In genomic region chr13:111153977-111154332, GRCh38 we compare ENCODE assay signal across 8 cellular contexts. TPM values are rescaled to one million over a fixed set of nuclear protein-coding genes. Genes with fewer than 3 reads are reported as not detected.
DNase-seq lines count a peak whose midpoint lies in the region; ATAC-seq and TF ChIP-seq lines count a peak whose summit lies in the region.

No MANE protein-coding gene starts in this region.

- H3K4me3 Mint-ChIP-seq in activated CD8-positive, alpha-beta T cell treated with anti-CD3 and anti-CD28 coated beads, Interleukin-2, amount 10 ng/mL, durations not matched to agents 7 days and 5 days = peak overlapping the region; percentile 92

- H3K27me3 ChIP-seq in ovary = no peaks in the 10 kb centered on the region

- DNase-seq in NCI-H2227 (lab: John Stamatoyannopoulos, UW; ENCODE audit: unreplicated experiment) (peak; percentile 54), NCI-H2227 treated with DMSO at 0.1 percent for 48 hours (lab: John Stamatoyannopoulos, UW) (no peak), fibroblast of villous mesenchyme (ENCODE audit: low read depth) (peak; percentile 44), ovary (no peak), NCI-H1417 treated with DMSO at 0.1 percent for 48 hours (lab: John Stamatoyannopoulos, UW) (no peak)
- no peak for DNase-seq in Jurkat, Clone E6-1 (ENCODE audit: low read depth, low spot score)
- DNase-seq in activated CD8-positive, alpha-beta T cell treated with anti-CD3 and anti-CD28 coated beads, Interleukin-2, amount 10 ng/mL, durations not matched to agents 7 days and 5 days = no peak

- peak overlapping the region; percentile 95 for H3K27ac Mint-ChIP-seq in activated CD8-positive, alpha-beta T cell treated with anti-CD3 and anti-CD28 coated beads, Interleukin-2, amount 10 ng/mL, durations not matched to agents 7 days and 5 days

- peaks cover 24% of the 10 kb centered on the region for H3K27me3 Mint-ChIP-seq in activated CD8-positive, alpha-beta T cell treated with anti-CD3 and anti-CD28 coated beads, Interleukin-2, amount 10 ng/mL, durations not matched to agents 7 days and 5 days (ENCODE audit: low read depth)

- H3K27ac ChIP-seq in ovary = peak overlapping the region; percentile 87 to 97

- no peaks in the 10 kb centered on the region for H3K9me3 ChIP-seq in ovary

- ATAC-seq in GM21737 (IDR thresholded peaks at IDR 0.05; ENCODE audit: unreplicated experiment) = peak; percentile 45
- peak; percentile 60 for ATAC-seq in activated CD8-positive, alpha-beta T cell treated with anti-CD3 and anti-CD28 coated beads, Interleukin-2, amount 10 ng/mL, durations not matched to agents 7 days and 5 days

- peaks cover 32% of the 10 kb centered on the region for H3K4me1 Mint-ChIP-seq in activated CD8-positive, alpha-beta T cell treated with anti-CD3 and anti-CD28 coated beads, Interleukin-2, amount 10 ng/mL, durations not matched to agents 7 days and 5 days (ENCODE audit: low read depth)

- POLR2A ChIA-PET in activated CD8-positive, alpha-beta T cell treated with anti-CD3 and anti-CD28 coated beads, Interleukin-2, amount 10 ng/mL, durations not matched to agents 7 days and 5 days (lab: Charles Lee) = interaction anchor here (1.0 kb wide), 1 partner anchor 34 kb away, joined by 3 read pairs; no protein-coding TSS in a partner anchor

- peak overlapping the region; percentile 80 for H3K4me3 ChIP-seq in Jurkat, Clone E6-1 (ENCODE audit: low read length)
- H3K4me3 ChIP-seq in fibroblast of villous mesenchyme (ENCODE audit: low read depth, low read length) (peak overlapping the region; percentile 80), ovary (peak overlapping the region; percentile 96)

- no peak for TF ChIP-seq POLR2A in ovary (IDR thresholded peaks at IDR 0.05)

- H3K36me3 ChIP-seq in ovary = no peaks in the 10 kb centered on the region

- CTCF ChIA-PET in activated CD8-positive, alpha-beta T cell treated with anti-CD3 and anti-CD28 coated beads, Interleukin-2, amount 10 ng/mL, durations not matched to agents 7 days and 5 days (lab: Charles Lee) = interaction anchor here (1.0 kb wide), 1 partner anchor 86 kb away, joined by 4 read pairs; no protein-coding TSS in a partner anchor

- H3K9me3 Mint-ChIP-seq in activated CD8-positive, alpha-beta T cell treated with anti-CD3 and anti-CD28 coated beads, Interleukin-2, amount 10 ng/mL, durations not matched to agents 7 days and 5 days (ENCODE audit: insufficient read depth) = no peaks in the 10 kb centered on the region

- WGBS in ovary, 3 donors = 0 to 1% (median 0%) methylated on average over 27 to 31 of the region's 31 CpGs

- H3K4me1 ChIP-seq in ovary (ENCODE audit: insufficient read depth) = peaks cover 7% of the 10 kb centered on the region

- H3K36me3 Mint-ChIP-seq in activated CD8-positive, alpha-beta T cell treated with anti-CD3 and anti-CD28 coated beads, Interleukin-2, amount 10 ng/mL, durations not matched to agents 7 days and 5 days (ENCODE audit: low read depth) = peaks cover 21% of the 10 kb centered on the region

- intact Hi-C loops in ovary (cut with DNase I) = loop anchor here in 3 of 4 donors (5.0 to 10.0 kb wide), 4 partner anchors 51 to 237 kb away; partner anchors contain the start of gene ANKRD10 (in 1 of the 3)

- no peak for TF ChIP-seq EP300 in ovary (IDR thresholded peaks at IDR 0.05)

- TF ChIP-seq CTCF in fibroblast of villous mesenchyme (IDR thresholded peaks at IDR 0.05; ENCODE audit: insufficient read depth, low read depth, low read length) (peak; percentile 39), ovary (IDR thresholded peaks at IDR 0.05) (no peak)

RNA-seq across cellular contexts. Expression of gene ARHGEF7, which starts 38.8 kb away (rescaled TPM):
- polyA plus RNA-seq in Jurkat, Clone E6-1 (2012; ENCODE audit: insufficient read depth, insufficient read length) = 47.0 TPM
- total RNA-seq in activated CD8-positive, alpha-beta T cell treated with anti-CD3 and anti-CD28 coated beads, Interleukin-2, amount 10 ng/mL, durations not matched to agents 7 days and 5 days = 10 to 100 TPM; 67.1 to 75.1 TPM
- total RNA-seq in fibroblast of villous mesenchyme (40.6 and 52.2 TPM in 2 replicates), ovary (10 to 100 TPM; 46.6 to 58.5 (median 53.8) TPM)
- polyA plus RNA-seq in ovary = 10 to 100 TPM; 27.6 to 49.6 TPM

Comparison
In these comparisons a context has a peak if more than half of its experiments do, and no peak if none do; other contexts are left out.
1. DNase-seq: peak in NCI-H2227 (single experiment) and fibroblast of villous mesenchyme (single experiment); none in NCI-H2227 treated with DMSO at 0.1 percent for 48 hours (single experiment), Jurkat, Clone E6-1 (single experiment), activated CD8-positive, alpha-beta T cell treated with anti-CD3 and anti-CD28 coated beads, Interleukin-2, amount 10 ng/mL, durations not matched to agents 7 days and 5 days (single experiment), ovary (0 of 5) and NCI-H1417 treated with DMSO at 0.1 percent for 48 hours (single experiment).
2. Peak in every context shown above with its lines, with median percentiles within 50 percentile points of each other: H3K4me3 ChIP-seq.